In the genomic region with DNA sequence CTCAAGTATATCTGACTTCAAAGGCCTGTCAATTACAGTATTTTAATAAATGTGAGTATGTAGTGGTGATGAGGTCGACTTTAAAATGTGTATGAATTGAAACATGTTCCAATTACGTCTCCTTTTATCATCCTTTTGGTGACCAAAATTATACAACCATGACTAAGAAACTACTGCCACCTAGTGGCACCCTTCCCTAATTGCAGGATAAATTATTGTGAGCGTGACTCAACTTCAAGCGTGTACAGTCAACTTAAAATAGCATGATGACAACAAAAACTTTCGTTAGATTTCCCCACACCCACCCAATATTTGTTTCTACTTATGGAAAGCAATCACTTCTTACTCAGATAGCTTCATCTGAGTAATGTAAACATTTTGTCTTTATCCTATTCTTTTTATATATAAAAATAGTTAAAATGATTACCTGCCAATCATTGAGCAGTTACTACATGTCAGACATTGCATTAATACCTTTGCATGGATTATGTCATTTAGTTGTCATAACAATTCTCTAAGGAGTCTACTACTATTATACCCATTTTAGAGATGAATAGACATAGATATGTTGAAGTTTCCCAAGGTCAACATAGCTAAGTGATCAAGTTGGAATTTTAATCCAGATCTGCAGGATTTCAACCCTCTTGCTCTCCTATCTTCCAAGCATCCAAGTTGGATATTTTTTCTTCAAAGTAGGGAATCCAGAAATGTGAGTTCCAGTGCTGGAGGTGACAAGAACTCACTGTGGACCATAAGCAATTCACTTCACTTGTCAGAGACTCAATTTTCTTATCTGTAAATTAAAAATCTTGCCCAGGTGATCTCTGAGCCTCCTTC, we compare ENCODE assay signal across 8 cellular contexts.
DNase-seq lines count a peak whose midpoint lies in the region; ATAC-seq and TF ChIP-seq lines count a peak whose summit lies in the region.

No MANE protein-coding gene starts in this region.

- H3K27me3 ChIP-seq in thoracic aorta (replicated peaks; ENCODE audit: insufficient read depth) = no peaks in the 10 kb centered on the region

- H3K4me1 ChIP-seq in thoracic aorta (ENCODE audit: control insufficient read depth in 1 of 2, low read depth in 2 of 2) = no peaks in the 10 kb centered on the region

- DNase-seq in COLO668 (lab: John Stamatoyannopoulos, UW; ENCODE audit: unreplicated experiment) (peak; percentile 31), GM19240 (ENCODE audit: insufficient read length, low spot score) (peak; percentile 10), RPMI8226 (peak; percentile 52), fibroblast of the aortic adventitia (ENCODE audit: low read depth) (peak; percentile 34), thoracic aorta (ENCODE audit: low spot score) (no peak), AG08395 (ENCODE audit: low spot score) (no peak), hippocampal formation (lab: John Stamatoyannopoulos, UW) (no peak)

- TF ChIP-seq CTCF in fibroblast of the aortic adventitia (IDR thresholded peaks at IDR 0.05; ENCODE audit: insufficient read depth, low read length) (peak; percentile 54), thoracic aorta (IDR thresholded peaks at IDR 0.05) (peak; percentile 36)

- H3K27ac ChIP-seq in thoracic aorta = no peak overlapping the region

- ATAC-seq in thoracic aorta (ENCODE audit: insufficient number of reproducible peaks, low FRiP score, low read depth) (no peak), GM18870 (IDR thresholded peaks at IDR 0.05; ENCODE audit: unreplicated experiment) (no peak)

- H3K9me3 ChIP-seq in thoracic aorta = peaks cover 3% of the 10 kb centered on the region

- H3K36me3 ChIP-seq in thoracic aorta = no peaks in the 10 kb centered on the region

- H3K4me3 ChIP-seq in fibroblast of the aortic adventitia (ENCODE audit: low read depth, low read length) (no peak overlapping the region), thoracic aorta (no peak overlapping the region)

Comparison
In these comparisons a context has a peak if more than half of its experiments do, and no peak if none do; other contexts are left out.
1. DNase-seq: peak in COLO668 (single experiment), GM19240 (single experiment), RPMI8226 (single experiment) and fibroblast of the aortic adventitia (single experiment); none in thoracic aorta (single experiment), AG08395 (single experiment) and hippocampal formation (0 of 2).